Comparison of ENCODE assay signal across 8 cellular contexts in the genomic region with DNA sequence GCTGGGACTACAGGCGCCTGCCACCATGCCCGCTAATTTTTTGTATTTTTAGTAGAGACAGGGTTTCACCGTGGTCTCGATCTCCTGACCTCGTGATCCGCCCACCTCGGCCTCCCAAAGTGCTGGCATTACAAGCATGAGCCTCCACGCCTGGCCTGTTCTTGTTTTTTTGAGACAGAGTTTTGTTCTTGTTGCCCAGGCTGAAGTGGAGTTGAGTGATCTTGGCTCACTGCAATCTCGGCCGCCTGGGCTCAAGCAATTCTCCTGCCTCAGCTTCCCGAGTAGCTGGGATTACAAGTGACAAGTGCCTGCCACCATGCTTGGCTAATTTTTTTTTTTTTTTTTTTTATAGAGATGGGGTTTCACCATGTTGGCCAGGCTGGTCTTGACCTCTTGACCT. TPM values are rescaled to one million over a fixed set of nuclear protein-coding genes. Genes with fewer than 3 reads are reported as not detected.
DNase-seq lines count a peak whose midpoint lies in the region; ATAC-seq, FAIRE-seq and TF ChIP-seq lines count a peak whose summit lies in the region.
"Not testable (repeated sequence)": the region's sequence is repeated elsewhere in the genome, so short reads cannot be mapped to it uniquely, and the experiment has no call there.
"Had no signal": no experiment of that assay in that cellular context is flagged by ENCODE, and none has a peak within 500 bp of the region (broad histone marks: within the 10 kb centered on the region; RNA-seq: fewer than 3 reads in every experiment).

No MANE protein-coding gene starts in this region.

- not testable (repeated sequence) for DNase-seq in endothelial cell of umbilical vein (ENCODE audit: low read depth, low spot score); left ventricle myocardium inferior; stimulated activated naive CD8-positive, alpha-beta T cell treated with anti-CD3 and anti-CD28 coated beads, Interleukin-15, amount 100 ng/mL, for 72 hours; upper lobe of left lung

- not testable (repeated sequence) for TF ChIP-seq POLR2A in endothelial cell of umbilical vein (IDR thresholded peaks at IDR 0.05; ENCODE audit: low read depth, low read length); upper lobe of left lung (IDR thresholded peaks at IDR 0.05)

- H2AFZ ChIP-seq in endothelial cell of umbilical vein (ENCODE audit: low read depth, low read length) = not testable (repeated sequence)

- not testable (repeated sequence) for H3K27me3 Mint-ChIP-seq in stimulated activated naive CD8-positive, alpha-beta T cell treated with anti-CD3 and anti-CD28 coated beads, Interleukin-15, amount 100 ng/mL, for 72 hours

- peaks cover 8 to 25% of the 10 kb centered on the region in 2 experiments for H3K36me3 ChIP-seq in endothelial cell of umbilical vein (ENCODE audit: control insufficient read depth in 2 of 2, extremely low read depth in 1 of 2, insufficient read depth in 2 of 2, low read length in 2 of 2)
- H3K36me3 ChIP-seq in left ventricle myocardium inferior = not testable (repeated sequence)
- H3K36me3 ChIP-seq in upper lobe of left lung = peaks cover 0 to 38% (median 10%) of the 10 kb centered on the region in 4 donors

- H3K27me3 ChIP-seq in endothelial cell of umbilical vein (ENCODE audit: control insufficient read depth in 2 of 2, insufficient read depth in 2 of 2, low read length in 2 of 2) = not testable (repeated sequence)
- H3K27me3 ChIP-seq in left ventricle myocardium inferior (ENCODE audit: low read depth) = peaks cover 66% of the 10 kb centered on the region
- peaks cover 0 to 16% (median 4%) of the 10 kb centered on the region in 4 donors for H3K27me3 ChIP-seq in upper lobe of left lung

- not testable (repeated sequence) for H3K4me3 ChIP-seq in endothelial cell of umbilical vein (replicated peaks in 1 of 3; ENCODE audit: insufficient read depth in 1 of 3, low read depth in 1 of 3, low read length in 3 of 3)
- H3K4me3 ChIP-seq in left ventricle myocardium inferior (peak overlapping the region; percentile 59), upper lobe of left lung (peak overlapping the region in 1 of 4 donors; percentile 46)

- TF ChIP-seq CTCF in endothelial cell of umbilical vein (IDR thresholded peaks at IDR 0.05; ENCODE audit: extremely low read depth in 1 of 2, insufficient read depth in 1 of 2, low read depth in 1 of 2, low read length in 2 of 2); left ventricle myocardium inferior (IDR thresholded peaks at IDR 0.05; ENCODE audit: borderline replicate concordance); upper lobe of left lung (IDR thresholded peaks at IDR 0.05): not testable (repeated sequence)

- dilution Hi-C loops in endothelial cell of umbilical vein (cut with MboI; ENCODE audit: extremely low pct_ligation_motif_present, low sequenced_read_pairs) = not testable (repeated sequence)

- H3K4me1 Mint-ChIP-seq in stimulated activated naive CD8-positive, alpha-beta T cell treated with anti-CD3 and anti-CD28 coated beads, Interleukin-15, amount 100 ng/mL, for 72 hours = peaks cover 12% of the 10 kb centered on the region

- POLR2A ChIA-PET in endothelial cell of umbilical vein (lab: Charles Lee) = interaction anchor here (0.7 to 0.8 kb wide), 2 partner anchors 14 to 25 kb away, joined by 3 to 5 read pairs; no protein-coding TSS in a partner anchor

- peak; percentile 74 for FAIRE-seq in endothelial cell of umbilical vein (lab: Jason Lieb, UNC)

- CTCF ChIA-PET in endothelial cell of umbilical vein (lab: Charles Lee) = interaction anchor here (0.7 to 2.6 kb wide), 8 partner anchors 13 to 156 kb away, joined by 3 to 16 read pairs (median 4); partner anchors contain the start of genes CDK9 and TOR2A

- intact Hi-C loops in endothelial cell of umbilical vein (cut with micrococcal nuclease); left ventricle myocardium inferior (cut with micrococcal nuclease): not testable (repeated sequence)

- H3K4me1 ChIP-seq in endothelial cell of umbilical vein (ENCODE audit: control insufficient read depth, extremely low read depth, insufficient read depth, low read length) (peaks cover 21% of the 10 kb centered on the region), left ventricle myocardium inferior (peaks cover 93% of the 10 kb centered on the region), upper lobe of left lung (peaks cover 4 to 30% (median 17%) of the 10 kb centered on the region in 4 donors)

- H3K79me2 ChIP-seq in endothelial cell of umbilical vein (ENCODE audit: control insufficient read depth, insufficient read depth, low read length) = peaks cover 50% of the 10 kb centered on the region

- not testable (repeated sequence) for H3K4me3 Mint-ChIP-seq in stimulated activated naive CD8-positive, alpha-beta T cell treated with anti-CD3 and anti-CD28 coated beads, Interleukin-15, amount 100 ng/mL, for 72 hours

- 58 to 77% methylated on average over 11 of the region's 11 CpGs for WGBS in upper lobe of left lung, 2 donors

- ATAC-seq in stimulated activated naive CD8-positive, alpha-beta T cell treated with anti-CD3 and anti-CD28 coated beads, Interleukin-15, amount 100 ng/mL, for 72 hours; upper lobe of left lung (ENCODE audit: low FRiP score in 2 of 2): not testable (repeated sequence)

- H3K9me1 ChIP-seq in endothelial cell of umbilical vein (replicated peaks; ENCODE audit: control insufficient read depth, extremely low read depth, insufficient read depth, low read length) = not testable (repeated sequence)

- H3K27ac ChIP-seq in endothelial cell of umbilical vein (ENCODE audit: insufficient read depth, low read depth, low read length) = not testable (repeated sequence)
- H3K27ac ChIP-seq in left ventricle myocardium inferior (replicated peaks) (peak overlapping the region; percentile 93), upper lobe of left lung (peak overlapping the region in 3 of 4 donors; percentile 44 to 89 (median 89))

- not testable (repeated sequence) for BruUV-seq in endothelial cell of umbilical vein (replicated peaks; lab: Mats Ljungman, UMichigan)

- not testable (repeated sequence) for H3K9ac ChIP-seq in endothelial cell of umbilical vein (replicated peaks; ENCODE audit: extremely low read depth, insufficient read depth, low read length)

- H3K27ac Mint-ChIP-seq in stimulated activated naive CD8-positive, alpha-beta T cell treated with anti-CD3 and anti-CD28 coated beads, Interleukin-15, amount 100 ng/mL, for 72 hours = peak overlapping the region; percentile 65 to 71

- not testable (repeated sequence) for H4K20me1 ChIP-seq in endothelial cell of umbilical vein (replicated peaks; ENCODE audit: control insufficient read depth, extremely low read depth, insufficient read depth, low read length)

- H3K9me3 Mint-ChIP-seq in stimulated activated naive CD8-positive, alpha-beta T cell treated with anti-CD3 and anti-CD28 coated beads, Interleukin-15, amount 100 ng/mL, for 72 hours = not testable (repeated sequence)

- not testable (repeated sequence) for H3K9me3 ChIP-seq in endothelial cell of umbilical vein (replicated peaks; ENCODE audit: control insufficient read depth, insufficient read depth, low read length); left ventricle myocardium inferior (replicated peaks); upper lobe of left lung

- TF ChIP-seq EP300 in upper lobe of left lung (IDR thresholded peaks at IDR 0.05) = not testable (repeated sequence)

- not testable (repeated sequence) for H3K4me2 ChIP-seq in endothelial cell of umbilical vein (ENCODE audit: insufficient read depth, low read length)

RNA-seq across cellular contexts. Expression of gene TOR2A, which starts 21.7 kb away (rescaled TPM):
- total RNA-seq in endothelial cell of umbilical vein (17.1 and 19.3 TPM in 2 replicates), left ventricle myocardium inferior (2.3 TPM), upper lobe of left lung (10 to 100 TPM; 11.4 to 27.2 (median 21.0) TPM)
- polyA plus RNA-seq in endothelial cell of umbilical vein = 23.9 and 28.8 TPM in 2 replicates
- 18.4 and 25.3 TPM in 2 replicates for polyA plus RNA-seq in endothelial cell of umbilical vein (2011; cell fraction: cytosol; rRNA removed)
- polyA plus RNA-seq in endothelial cell of umbilical vein (2011; cell fraction: nucleus; rRNA removed) = 16.0 and 18.0 TPM in 2 replicates
- 11.3 and 18.5 TPM in 2 replicates for polyA plus RNA-seq in endothelial cell of umbilical vein (2012)
- 5.2 and 5.8 TPM in 2 replicates for polyA minus RNA-seq in endothelial cell of umbilical vein
- polyA minus RNA-seq in endothelial cell of umbilical vein (2011; cell fraction: cytosol; rRNA and poly(A)+ RNA removed) = 16.5 TPM
- polyA minus RNA-seq in endothelial cell of umbilical vein (2011; cell fraction: nucleus; rRNA and poly(A)+ RNA removed) = 5.1 and 7.3 TPM in 2 replicates

RNA-seq across cellular contexts. Expression of gene SH2D3C, which starts 21.7 kb away (rescaled TPM):
- total RNA-seq in endothelial cell of umbilical vein (95.0 and 102 TPM in 2 replicates), left ventricle myocardium inferior (18.2 TPM), upper lobe of left lung (10 to 100 TPM; 17.5 to 90.4 (median 37.5) TPM)
- polyA plus RNA-seq in endothelial cell of umbilical vein = 173 and 218 TPM in 2 replicates
- 61.4 and 68.1 TPM in 2 replicates for polyA plus RNA-seq in endothelial cell of umbilical vein (2011; cell fraction: cytosol; rRNA removed)
- 67.4 and 92.8 TPM in 2 replicates for polyA plus RNA-seq in endothelial cell of umbilical vein (2011; cell fraction: nucleus; rRNA removed)
- polyA plus RNA-seq in endothelial cell of umbilical vein (2012) = 42.8 and 49.4 TPM in 2 replicates
- 104 and 130 TPM in 2 replicates for polyA minus RNA-seq in endothelial cell of umbilical vein
- not detected for polyA minus RNA-seq in endothelial cell of umbilical vein (2011; cell fraction: cytosol; rRNA and poly(A)+ RNA removed)
- polyA minus RNA-seq in endothelial cell of umbilical vein (2011; cell fraction: nucleus; rRNA and poly(A)+ RNA removed) = 45.1 and 63.7 TPM in 2 replicates
- total RNA-seq: A673, Daoy had no signal
- polyA plus RNA-seq: AG04450 had no signal

RNA-seq across cellular contexts. Expression of gene CDK9, which starts 29.1 kb away (rescaled TPM):
- total RNA-seq in endothelial cell of umbilical vein = 124 and 128 TPM in 2 replicates
- polyA plus RNA-seq in endothelial cell of umbilical vein = 92.2 and 99.0 TPM in 2 replicates
- polyA plus RNA-seq in endothelial cell of umbilical vein (2011; cell fraction: cytosol; rRNA removed) = 50.0 and 61.0 TPM in 2 replicates
- 193 and 200 TPM in 2 replicates for polyA plus RNA-seq in endothelial cell of umbilical vein (2011; cell fraction: nucleus; rRNA removed)
- polyA plus RNA-seq in endothelial cell of umbilical vein (2012) = 76.9 and 94.3 TPM in 2 replicates
- polyA minus RNA-seq in endothelial cell of umbilical vein = 88.4 and 92.9 TPM in 2 replicates
- polyA minus RNA-seq in endothelial cell of umbilical vein (2011; cell fraction: cytosol; rRNA and poly(A)+ RNA removed) = 63.0 TPM
- 58.3 and 65.1 TPM in 2 replicates for polyA minus RNA-seq in endothelial cell of umbilical vein (2011; cell fraction: nucleus; rRNA and poly(A)+ RNA removed)
- 46.4 TPM for total RNA-seq in left ventricle myocardium inferior
- total RNA-seq in upper lobe of left lung = 100 to 1,000 TPM in 3 of 6 donors, 10 to 100 TPM in 3; 69.8 to 168 (median 106) TPM

RNA-seq across cellular contexts. Expression of gene TTC16, which starts 40.9 kb away (rescaled TPM):
- total RNA-seq in endothelial cell of umbilical vein (not detected in 2 replicates), left ventricle myocardium inferior (0.25 TPM), upper lobe of left lung (1 to 10 TPM in 5 of 6 donors, under 1 TPM in 1; 0.29 to 9.4 (median 3.1) TPM)
- not detected in 2 replicates for polyA plus RNA-seq in endothelial cell of umbilical vein
- not detected in 2 replicates for polyA plus RNA-seq in endothelial cell of umbilical vein (2011; cell fraction: cytosol; rRNA removed)
- 0.05 TPM in 1 of 2 replicates, not detected in the other for polyA plus RNA-seq in endothelial cell of umbilical vein (2011; cell fraction: nucleus; rRNA removed)
- polyA plus RNA-seq in endothelial cell of umbilical vein (2012) = not detected in 2 replicates
- polyA minus RNA-seq in endothelial cell of umbilical vein = not detected in 2 replicates
- polyA minus RNA-seq in endothelial cell of umbilical vein (2011; cell fraction: cytosol; rRNA and poly(A)+ RNA removed) = 0.31 TPM
- polyA minus RNA-seq in endothelial cell of umbilical vein (2011; cell fraction: nucleus; rRNA and poly(A)+ RNA removed) = not detected in 2 replicates
- total RNA-seq: A673, G401 had no signal
- polyA plus RNA-seq: AG04450 had no signal

RNA-seq across cellular contexts. Expression of gene PTRH1, which starts 41.3 kb away (rescaled TPM):
- 19.6 and 25.1 TPM in 2 replicates for total RNA-seq in endothelial cell of umbilical vein
- 52.2 and 73.6 TPM in 2 replicates for polyA plus RNA-seq in endothelial cell of umbilical vein
- polyA plus RNA-seq in endothelial cell of umbilical vein (2011; cell fraction: cytosol; rRNA removed) = 23.6 and 31.1 TPM in 2 replicates
- polyA plus RNA-seq in endothelial cell of umbilical vein (2011; cell fraction: nucleus; rRNA removed) = 12.7 and 14.7 TPM in 2 replicates
- 19.6 and 42.8 TPM in 2 replicates for polyA plus RNA-seq in endothelial cell of umbilical vein (2012)
- 7.6 and 9.2 TPM in 2 replicates for polyA minus RNA-seq in endothelial cell of umbilical vein
- polyA minus RNA-seq in endothelial cell of umbilical vein (2011; cell fraction: cytosol; rRNA and poly(A)+ RNA removed) = 21.4 TPM
- polyA minus RNA-seq in endothelial cell of umbilical vein (2011; cell fraction: nucleus; rRNA and poly(A)+ RNA removed) = 4.9 and 11.2 TPM in 2 replicates
- total RNA-seq in left ventricle myocardium inferior = 13.9 TPM
- 10 to 100 TPM in 5 of 6 donors, 1 to 10 TPM in 1; 7.4 to 33.5 (median 18.7) TPM for total RNA-seq in upper lobe of left lung
